ENCODE assay signal across 8 cellular contexts in the genomic region with DNA sequence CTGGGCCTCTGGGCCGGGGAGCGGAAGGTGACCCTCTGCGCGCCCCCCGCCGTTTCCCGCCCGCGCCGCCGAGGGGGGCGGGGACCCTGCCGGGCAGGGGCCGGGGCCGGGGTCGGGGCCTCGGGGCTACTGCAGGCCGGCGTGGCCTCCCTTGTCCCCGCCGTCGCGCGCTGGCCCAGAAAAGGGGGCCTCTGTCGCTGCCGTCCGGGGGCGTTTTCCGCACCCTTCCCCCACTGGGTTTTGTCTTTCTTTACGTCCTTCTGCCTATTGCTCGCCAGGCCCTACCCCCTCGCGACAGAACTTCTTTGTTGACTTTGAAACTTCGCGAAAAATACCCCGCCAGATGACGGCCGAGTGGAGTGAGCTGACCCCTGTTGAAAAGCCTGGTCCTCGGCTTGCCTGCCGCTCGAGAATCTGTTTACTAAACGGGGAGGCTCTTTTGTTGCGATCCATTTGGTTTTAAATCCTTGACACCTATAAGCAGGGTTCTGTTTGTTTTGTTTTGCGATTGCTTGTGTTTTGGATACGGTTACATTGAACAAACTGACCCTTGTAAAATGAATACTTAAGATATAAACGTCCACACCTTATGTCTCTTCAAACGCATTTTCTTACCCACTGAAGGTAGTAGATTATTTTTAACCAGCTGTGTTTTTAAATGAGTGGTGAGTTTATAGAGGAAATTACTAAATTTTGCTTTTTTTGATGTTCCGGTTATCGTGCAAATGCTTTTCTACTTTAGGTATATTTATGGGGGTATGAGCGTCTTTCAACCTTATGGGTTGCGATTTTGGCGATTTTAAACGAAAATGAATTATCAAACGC. TPM values are rescaled to one million over a fixed set of nuclear protein-coding genes. Genes with fewer than 3 reads are reported as not detected.
DNase-seq lines count a peak whose midpoint lies in the region; TF ChIP-seq lines count a peak whose summit lies in the region.

No MANE protein-coding gene starts in this region.

- H3K9me3 ChIP-seq in mesenchymal stem cell (ENCODE audit: control insufficient read depth, low read length): no peaks in the 10 kb centered on the region

- H3K79me1 ChIP-seq in mesenchymal stem cell (replicated peaks; ENCODE audit: low read length, poor library complexity, severe bottlenecking): peaks cover 3% of the 10 kb centered on the region

- peak overlapping the region; percentile 98 for H3K27ac Mint-ChIP-seq in HFFc6

- H3K4me1 ChIP-seq in mesenchymal stem cell (ENCODE audit: control insufficient read depth, insufficient read depth, low read depth, low read length): peaks cover 7% of the 10 kb centered on the region

- H3K27me3 Mint-ChIP-seq in HFFc6 (ENCODE audit: insufficient read depth): peaks cover 2% of the 10 kb centered on the region; the same call in 1 of the 2 replicates

- peak overlapping the region; percentile 87 for H2BK120ac ChIP-seq in mesenchymal stem cell (ENCODE audit: low read depth, low read length)

- H2BK15ac ChIP-seq in mesenchymal stem cell (ENCODE audit: low read depth, poor library complexity, severe bottlenecking): peak overlapping the region; percentile 99

- no peak overlapping the region for H2BK12ac ChIP-seq in mesenchymal stem cell (ENCODE audit: low read length in 2 of 2)

- peak overlapping the region; percentile 53 for H3K4me2 ChIP-seq in mesenchymal stem cell (ENCODE audit: low read length, poor library complexity, severe bottlenecking)

- H2BK5ac ChIP-seq in mesenchymal stem cell (ENCODE audit: low read depth, low read length, poor library complexity, severe bottlenecking): peak overlapping the region; percentile 100

- peak overlapping the region in 1 of 2 experiments; percentile 84 for H3K23ac ChIP-seq in mesenchymal stem cell (ENCODE audit: low read length in 2 of 2)

- H3K9ac ChIP-seq in mesenchymal stem cell (ENCODE audit: low read length): peak overlapping the region; percentile 93

- intact Hi-C loops in dorsolateral prefrontal cortex (cut with DNase I) (loop anchor here (5.0 kb wide), 2 partner anchors 68 to 102 kb away; a partner anchor contains a TSS), posterior vena cava (cut with DNase I) (no loop called here)

- H3K9me3 Mint-ChIP-seq in HFFc6: no peaks in the 10 kb centered on the region

- H3K27me3 ChIP-seq in dorsolateral prefrontal cortex: no peaks in the 10 kb centered on the region
- no peaks in the 10 kb centered on the region for H3K27me3 ChIP-seq in mesenchymal stem cell (ENCODE audit: control insufficient read depth in 1 of 2, insufficient read depth in 1 of 2, low read length in 2 of 2)

- peak overlapping the region; percentile 54 to 99 (median 95) for H3K27ac ChIP-seq in dorsolateral prefrontal cortex
- H3K27ac ChIP-seq in mesenchymal stem cell (ENCODE audit: low read length, poor library complexity, severe bottlenecking): peak overlapping the region; percentile 27

- peaks cover 19% of the 10 kb centered on the region for H3K36me3 Mint-ChIP-seq in HFFc6 (ENCODE audit: low read depth)

- peak overlapping the region; percentile 98 for H4K8ac ChIP-seq in mesenchymal stem cell (ENCODE audit: low read length)

- H3K4me3 Mint-ChIP-seq in HFFc6: peak overlapping the region; percentile 98

- in situ Hi-C loops in GM13976 (cut with MboI; ENCODE audit: low sequenced_read_pairs, unreplicated experiment): no loop called here

- TF ChIP-seq CTCF in GM13976 (IDR thresholded peaks at IDR 0.05; ENCODE audit: borderline replicate concordance, control extremely low read depth, extremely low read depth, insufficient read depth, missing control alignments) (no peak), HFFc6 (IDR thresholded peaks at IDR 0.05) (no peak), dorsolateral prefrontal cortex (IDR thresholded peaks at IDR 0.05 in 54 of 56, conservative IDR thresholded peaks at IDR 0.05 in 2 of 56; ENCODE audit: low read depth in 1 of 56, partially characterized antibody in 56 of 56) (peak in 2 of 56 donors; percentile 4 to 17)

- no peaks in the 10 kb centered on the region for H3K36me3 ChIP-seq in mesenchymal stem cell (ENCODE audit: control insufficient read depth in 1 of 2, insufficient read depth in 2 of 2, low read depth in 1 of 2, low read length in 2 of 2)

- peak overlapping the region; percentile 98 to 99 for H3K18ac ChIP-seq in mesenchymal stem cell (ENCODE audit: low read depth in 1 of 2, low read length in 2 of 2)

- WGBS in mesenchymal stem cell: 2% methylated on average over 33 of the region's 54 CpGs

- peak overlapping the region in 1 of 2 experiments; percentile 99 for H3K14ac ChIP-seq in mesenchymal stem cell (ENCODE audit: low read length in 2 of 2)

- H2AK5ac ChIP-seq in mesenchymal stem cell (ENCODE audit: low read length, severe bottlenecking): no peak overlapping the region

- H3K4me1 Mint-ChIP-seq in HFFc6 (ENCODE audit: low read depth): peaks cover 56% of the 10 kb centered on the region

- DNase-seq in GM13976 (ENCODE audit: low spot score) (peak; percentile 49), HFFc6 (no peak), NCI-H1930 (lab: John Stamatoyannopoulos, UW) (peak; percentile 58 to 66), dorsolateral prefrontal cortex (peak in 3 of 10 donors; percentile 37 to 48 (median 47)), mesenchymal stem cell (peak; percentile 81), posterior vena cava (ENCODE audit: low spot score) (no peak)
- DNase-seq in activated CD4-positive, alpha-beta T cell treated with anti-CD3 and anti-CD28 coated beads for 1 hour: peak; percentile 24
- peak in 5 of 6 experiments; percentile 11 to 66 (median 51) for DNase-seq in stimulated activated naive CD4-positive, alpha-beta T cell (lab: John Stamatoyannopoulos, UW)

- peak overlapping the region; percentile 98 for H4K91ac ChIP-seq in mesenchymal stem cell (ENCODE audit: low read length)

- peak overlapping the region in 1 of 2 experiments; percentile 98 for H3K4ac ChIP-seq in mesenchymal stem cell (ENCODE audit: low read depth in 1 of 2, low read length in 2 of 2)

- H3K4me3 ChIP-seq in dorsolateral prefrontal cortex (peak overlapping the region; percentile 63 to 99 (median 91)), mesenchymal stem cell (ENCODE audit: insufficient read depth in 1 of 2, low read depth in 1 of 2, low read length in 2 of 2) (peak overlapping the region; percentile 88 to 98)

- H2AFZ ChIP-seq in mesenchymal stem cell (ENCODE audit: low read depth, low read length): peak overlapping the region; percentile 69

RNA-seq across cellular contexts. Expression of a gene that starts 0.8 kb away (rescaled TPM):
- 100 to 1,000 TPM; 129 to 194 (median 156) TPM for total RNA-seq in HFFc6 (2021; fragmentation: NEBNext Ultra II Directional; extraction: Animal tissue kit (Norgen Biotek cat#: 25700))
- 100 to 1,000 TPM; 195 to 408 (median 303) TPM for total RNA-seq in dorsolateral prefrontal cortex
- 39.0 TPM for polyA plus RNA-seq in mesenchymal stem cell (2013, experiment 1 of 2)
- polyA plus RNA-seq in mesenchymal stem cell (2013, experiment 2 of 2): 39.1 TPM
- total RNA-seq in posterior vena cava: 100 to 1,000 TPM; 116 to 127 TPM

RNA-seq across cellular contexts. Expression of a gene that starts 46.6 kb away (rescaled TPM):
- 10 to 100 TPM; 30.2 to 39.0 (median 38.0) TPM for total RNA-seq in HFFc6 (2021; fragmentation: NEBNext Ultra II Directional; extraction: Animal tissue kit (Norgen Biotek cat#: 25700))
- total RNA-seq in dorsolateral prefrontal cortex (10 to 100 TPM; 16.2 to 42.6 (median 28.5) TPM), posterior vena cava (10 to 100 TPM; 11.8 to 20.4 TPM)
- polyA plus RNA-seq in mesenchymal stem cell (2013, experiment 1 of 2): 18.7 TPM
- polyA plus RNA-seq in mesenchymal stem cell (2013, experiment 2 of 2): 18.7 TPM

Comparison
In these comparisons a context has a peak if more than half of its experiments do, and no peak if none do; other contexts are left out.
1. DNase-seq: peak in GM13976 (single experiment), NCI-H1930 (2 of 2), activated CD4-positive, alpha-beta T cell treated with anti-CD3 and anti-CD28 coated beads for 1 hour (single experiment), mesenchymal stem cell (single experiment) and stimulated activated naive CD4-positive, alpha-beta T cell (5 of 6); none in HFFc6 (single experiment) and posterior vena cava (single experiment).
2. intact Hi-C loops: an anchor here in dorsolateral prefrontal cortex (5.0 kb wide); none called in posterior vena cava.